25 cellular contexts compared by ENCODE assay signal in genomic region chr10:67959839-67960476, GRCh38.
DNase-seq lines count a peak whose midpoint lies in the region; ATAC-seq, FAIRE-seq and TF ChIP-seq lines count a peak whose summit lies in the region.
"Had no signal": no experiment of that assay in that cellular context is flagged by ENCODE, and none has a peak within 500 bp of the region (broad histone marks: within the 10 kb centered on the region; RNA-seq: fewer than 3 reads in every experiment).

No MANE protein-coding gene starts in this region.

- FAIRE-seq in K562 (lab: Jason Lieb, UNC), result no peak
- FAIRE-seq: GM12878, H1, HTR-8/SVneo had no signal

- CTCF ChIA-PET in K562 (lab: Yijun Ruan, JAX; ENCODE audit: low intra/inter-chr PET ratio), result no interaction called here
- CTCF ChIA-PET in activated CD4-positive, alpha-beta T cell treated with anti-CD3 and anti-CD28 coated beads, Interleukin-2, amount 10 ng/mL, durations not matched to agents 7 days and 5 days (lab: Charles Lee), result interaction anchor here (0.6 to 1.2 kb wide), 4 partner anchors 8 to 415 kb away, joined by 3 to 5 read pairs (median 4); no protein-coding TSS in a partner anchor

- H3K27ac ChIP-seq in K562 (ENCODE audit: extremely low read depth, low read depth, low read length) (no peak overlapping the region), osteoblast (ENCODE audit: low read depth, low read length) (peak overlapping the region; percentile 43)
- H3K27ac ChIP-seq: KMS-11, Peyer's patch had no signal

- intact Hi-C loops in K562 (cut with micrococcal nuclease), result no loop called here

- H3K4me2 ChIP-seq in K562 (ENCODE audit: insufficient read depth, low read length), result no peak overlapping the region
- no peak overlapping the region for H3K4me2 ChIP-seq in osteoblast (ENCODE audit: insufficient read depth, low read length)
- H3K4me2 ChIP-seq: KMS-11 had no signal

- H3K36me3 ChIP-seq in K562 (ENCODE audit: control insufficient read depth, insufficient read depth, low read length), result no peaks in the 10 kb centered on the region
- peaks cover 49% of the 10 kb centered on the region for H3K36me3 ChIP-seq in osteoblast (ENCODE audit: insufficient read depth, low read length)

- TF ChIP-seq CTCF in HFFc6 (IDR thresholded peaks at IDR 0.05) (no peak), K562 (IDR thresholded peaks at IDR 0.05 in 2 of 3, conservative IDR thresholded peaks at IDR 0.05 in 1 of 3; ENCODE audit: insufficient read depth in 2 of 3, low read depth in 1 of 3, low read length in 3 of 3) (no peak), osteoblast (IDR thresholded peaks at IDR 0.05; ENCODE audit: extremely low read depth, low read depth, low read length) (no peak)

- H3K4me3 ChIP-seq in K562 (no peak overlapping the region), osteoblast (ENCODE audit: insufficient read depth, low read length) (no peak overlapping the region)
- H3K4me3 ChIP-seq: GM12878, Peyer's patch had no signal

- no peak for TF ChIP-seq RAD21 in K562 (CRISPR knock-in tag; conservative IDR thresholded peaks at IDR 0.05 in 1 of 2, IDR thresholded peaks at IDR 0.05 in 1 of 2)

- no peak for TF ChIP-seq EP300 in K562 (IDR thresholded peaks at IDR 0.05; ENCODE audit: low read length)

- H3K79me2 ChIP-seq in K562 (ENCODE audit: control insufficient read depth, insufficient read depth, low read length) (no peaks in the 10 kb centered on the region), osteoblast (ENCODE audit: insufficient read depth, low read length) (peaks cover 41% of the 10 kb centered on the region)

- POLR2A ChIA-PET in K562 (lab: Yijun Ruan, JAX), result interaction anchor here (0.5 to 1.4 kb wide), 2 partner anchors 17 to 41 kb away, joined by 3 read pairs; no protein-coding TSS in a partner anchor
- POLR2A ChIA-PET in activated CD4-positive, alpha-beta T cell treated with anti-CD3 and anti-CD28 coated beads, Interleukin-2, amount 10 ng/mL, durations not matched to agents 7 days and 5 days (lab: Charles Lee), result interaction anchor here (0.6 kb wide), 1 partner anchor 57 kb away, joined by 3 read pairs; no protein-coding TSS in a partner anchor

- H3K4me1 ChIP-seq in K562 (replicated peaks in 1 of 2; ENCODE audit: control insufficient read depth in 2 of 2, insufficient read depth in 2 of 2, low read length in 2 of 2) (no peaks in the 10 kb centered on the region), osteoblast (ENCODE audit: insufficient read depth, low read length) (no peaks in the 10 kb centered on the region)
- H3K4me1 ChIP-seq: Caco-2, Peyer's patch had no signal

- peak overlapping the region; percentile 73 for H3K27ac Mint-ChIP-seq in HFFc6
- H3K27ac Mint-ChIP-seq in activated CD4-positive, alpha-beta T cell treated with anti-CD3 and anti-CD28 coated beads, Interleukin-2, amount 10 ng/mL, durations not matched to agents 7 days and 5 days, result no peak overlapping the region

- in situ Hi-C loops in K562 (cut with MboI), result no loop called here

- DNase-seq in HFFc6 (no peak), K562 (ENCODE audit: extremely low read depth in 1 of 4, low spot score in 3 of 4) (no peak), left lobe of liver (ENCODE audit: low spot score) (peak; percentile 71), osteoblast (ENCODE audit: insufficient read length, low spot score, missing footprints) (no peak)
- DNase-seq in activated CD4-positive, alpha-beta T cell treated with anti-CD3 and anti-CD28 coated beads, Interleukin-2, amount 10 ng/mL, durations not matched to agents 7 days and 5 days, result no peak
- DNase-seq: C1 segment of cervical spinal cord; Caco-2; CD4-positive, alpha-beta memory T cell; DMS 273 treated with DMSO at 0.1 percent for 48 hours; DMS79; EL; GDM1; IMR-90; MM.1S; NCI-H2029; NCI-H69; Peyer's patch; SHP77 treated with DMSO at 0.1 percent for 48 hours had no signal

- no peak overlapping the region for H3K9ac ChIP-seq in K562 (ENCODE audit: insufficient read depth in 1 of 2, low read depth in 2 of 2, low read length in 2 of 2)
- H3K9ac ChIP-seq: KMS-11 had no signal

- H3K36me3 Mint-ChIP-seq in HFFc6 (ENCODE audit: low read depth), result peaks cover 63% of the 10 kb centered on the region
- peaks cover 26% of the 10 kb centered on the region for H3K36me3 Mint-ChIP-seq in activated CD4-positive, alpha-beta T cell treated with anti-CD3 and anti-CD28 coated beads, Interleukin-2, amount 10 ng/mL, durations not matched to agents 7 days and 5 days (ENCODE audit: low read depth)

- H3K4me3 Mint-ChIP-seq in HFFc6, result no peak overlapping the region
- no peak overlapping the region for H3K4me3 Mint-ChIP-seq in activated CD4-positive, alpha-beta T cell treated with anti-CD3 and anti-CD28 coated beads, Interleukin-2, amount 10 ng/mL, durations not matched to agents 7 days and 5 days
- H3K4me3 Mint-ChIP-seq: CD4-positive, alpha-beta memory T cell had no signal

- H2AFZ ChIP-seq in K562 (ENCODE audit: low read depth, low read length) (no peak overlapping the region), osteoblast (ENCODE audit: low read length) (no peak overlapping the region)

- H3K9me3 Mint-ChIP-seq in HFFc6, result no peaks in the 10 kb centered on the region; the same call in 1 of the 2 replicates
- H3K9me3 Mint-ChIP-seq in activated CD4-positive, alpha-beta T cell treated with anti-CD3 and anti-CD28 coated beads, Interleukin-2, amount 10 ng/mL, durations not matched to agents 7 days and 5 days, result no peaks in the 10 kb centered on the region
- H3K9me3 Mint-ChIP-seq: CD4-positive, alpha-beta memory T cell had no signal

- no peaks in the 10 kb centered on the region for H4K20me1 ChIP-seq in K562 (replicated peaks; ENCODE audit: control insufficient read depth, insufficient read depth, low read length)
- H4K20me1 ChIP-seq in osteoblast (ENCODE audit: insufficient read depth, low read length), result no peaks in the 10 kb centered on the region

- no TSS peak for BruUV-seq in K562 (replicated peaks; lab: Mats Ljungman, UMichigan)

- no peak for TF ChIP-seq POLR2A in K562 (conservative IDR thresholded peaks at IDR 0.05)

- peak; percentile 67 for ATAC-seq in K562
- peak; percentile 97 for ATAC-seq in left lobe of liver
- no peak for ATAC-seq in HG03139 (IDR thresholded peaks at IDR 0.05; ENCODE audit: unreplicated experiment)
- no peak for ATAC-seq in HG03432 (IDR thresholded peaks at IDR 0.05; ENCODE audit: unreplicated experiment)
- ATAC-seq: GM12878, HCT116 had no signal

- peaks cover 9% of the 10 kb centered on the region; the same call in 1 of the 2 replicates for H3K4me1 Mint-ChIP-seq in HFFc6 (ENCODE audit: low read depth)
- H3K4me1 Mint-ChIP-seq in activated CD4-positive, alpha-beta T cell treated with anti-CD3 and anti-CD28 coated beads, Interleukin-2, amount 10 ng/mL, durations not matched to agents 7 days and 5 days, result no peaks in the 10 kb centered on the region

- peaks cover 39% of the 10 kb centered on the region for H3K27me3 Mint-ChIP-seq in HFFc6 (ENCODE audit: insufficient read depth)
- no peaks in the 10 kb centered on the region for H3K27me3 Mint-ChIP-seq in activated CD4-positive, alpha-beta T cell treated with anti-CD3 and anti-CD28 coated beads, Interleukin-2, amount 10 ng/mL, durations not matched to agents 7 days and 5 days
- H3K27me3 Mint-ChIP-seq: CD4-positive, alpha-beta memory T cell had no signal

- H3K9me3 ChIP-seq in K562 (replicated peaks; ENCODE audit: control insufficient read depth, insufficient read depth, low read depth, low read length), result no peaks in the 10 kb centered on the region
- H3K9me3 ChIP-seq in osteoblast (ENCODE audit: low read depth, low read length), result no peaks in the 10 kb centered on the region
- H3K9me3 ChIP-seq: Caco-2, Peyer's patch had no signal

- no peaks in the 10 kb centered on the region for H3K9me1 ChIP-seq in K562 (ENCODE audit: control insufficient read depth, insufficient read depth, low read length)

- H3K27me3 ChIP-seq in K562 (ENCODE audit: control insufficient read depth in 2 of 2, insufficient read depth in 2 of 2, low read length in 2 of 2) (no peaks in the 10 kb centered on the region), osteoblast (ENCODE audit: insufficient read depth, low read length) (no peaks in the 10 kb centered on the region)
- H3K27me3 ChIP-seq: Peyer's patch had no signal

- 75% methylated on average over 8 of the region's 8 CpGs for WGBS in K562 (ENCODE audit: insufficient coverage, low coverage, missing lambda C conversion rate)

TF ChIP-seq in K562, 482 proteins besides CTCF, POLR2A, EP300 and RAD21 (continues in another document):
- TF ChIP-seq ZNF133 (CRISPR knock-in tag; IDR thresholded peaks at IDR 0.05) (no peak), L3MBTL2 (IDR thresholded peaks at IDR 0.05) (no peak), SRSF7 (optimal IDR thresholded peaks at IDR 0.05; ENCODE audit: low read depth, low read length) (no peak), REST (CRISPR knock-in tag; IDR thresholded peaks at IDR 0.05; ENCODE audit: low read depth) (no peak)

Comparison
In these comparisons a context has a peak if more than half of its experiments do, and no peak if none do; other contexts are left out.
1. ATAC-seq: peak in K562 (single experiment) and left lobe of liver (single experiment); none in HG03139 (single experiment) and HG03432 (single experiment).